ENCODE assay signal across 6 cellular contexts in the genomic region with DNA sequence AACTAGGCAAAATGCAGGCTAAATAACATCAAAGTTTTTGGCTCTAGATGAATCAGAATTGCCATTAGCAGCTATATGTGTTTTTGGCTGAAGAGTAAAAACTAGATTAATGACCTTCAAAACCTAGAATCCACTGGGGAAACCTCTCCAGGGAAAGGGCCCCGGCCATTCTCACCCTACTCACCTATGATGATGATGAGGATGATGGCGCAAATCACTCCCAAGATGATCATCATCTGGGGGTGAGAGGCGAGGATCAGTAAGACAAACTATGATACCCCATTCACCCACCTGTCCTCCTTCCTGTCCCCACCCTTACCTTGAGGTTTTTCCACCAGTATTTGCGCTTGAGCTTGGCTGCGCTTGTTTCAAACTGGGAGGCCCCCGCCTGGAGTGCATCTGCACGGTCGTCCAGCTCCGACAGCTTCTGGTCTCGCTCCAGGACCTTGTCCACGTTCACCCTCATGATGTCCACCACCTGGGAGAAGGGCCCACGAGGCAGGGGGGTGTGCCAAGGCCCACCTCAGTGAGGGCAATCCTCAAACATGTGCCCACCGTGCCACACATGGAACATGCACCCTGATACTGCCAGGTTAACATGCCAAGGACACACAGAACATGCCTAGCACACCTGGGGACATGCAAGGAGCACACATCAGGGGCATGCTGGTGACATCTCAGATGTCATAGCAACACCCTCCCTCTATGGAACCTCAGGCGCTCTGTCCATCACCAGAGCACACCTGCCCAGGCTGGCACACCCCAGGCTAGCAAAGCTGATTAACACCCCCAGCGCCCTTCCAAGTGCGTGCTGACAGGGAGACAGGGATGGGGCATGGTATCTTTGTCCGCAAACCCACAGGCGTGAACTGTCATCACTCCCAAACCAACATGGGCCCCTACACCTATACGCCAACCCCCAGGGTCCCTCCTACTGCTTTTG. TPM values are rescaled to one million over a fixed set of nuclear protein-coding genes. Genes with fewer than 3 reads are reported as not detected.
A peak's percentile ranks its signal among the peaks of the same experiment; 100 is the strongest.
DNase-seq lines count a peak whose midpoint lies in the region; ATAC-seq and TF ChIP-seq lines count a peak whose summit lies in the region.

No MANE protein-coding gene starts in this region.

- no TSS peak for BruUV-seq in A673 (replicated peaks; lab: Mats Ljungman, UMichigan)

- H3K27me3 ChIP-seq in A673 (replicated peaks; ENCODE audit: insufficient read depth, low read depth, low read length, poor library complexity), result no peaks in the 10 kb centered on the region

- H3K27ac Mint-ChIP-seq in T-helper 17 cell, result no peak overlapping the region

- POLR2A ChIA-PET in A673 (lab: Charles Lee; ENCODE audit: low non-redundant PET), result interaction anchor here (0.7 kb wide), 1 partner anchor 27 kb away, joined by 3 read pairs; no protein-coding TSS in a partner anchor

- CTCF ChIA-PET in A673 (lab: Charles Lee), result interaction anchor here (0.6 kb wide), 1 partner anchor 49 kb away, joined by 3 read pairs; the partner anchor contains the start of gene AURKB

- no peak for ATAC-seq in T-helper 17 cell
- no peak for ATAC-seq in GM19397 (IDR thresholded peaks at IDR 0.05; ENCODE audit: unreplicated experiment)

- intact Hi-C loops in A673 (cut with micrococcal nuclease; ENCODE audit: unreplicated experiment), result no loop called here

- peaks cover 5% of the 10 kb centered on the region for H3K36me3 Mint-ChIP-seq in T-helper 17 cell (ENCODE audit: low read depth)

- H3K4me1 Mint-ChIP-seq in T-helper 17 cell, result peaks cover 45% of the 10 kb centered on the region

- H3K4me3 ChIP-seq in A673 (ENCODE audit: low read depth, low read length, poor library complexity, severe bottlenecking) (peak overlapping the region; percentile 100), iPS-18c (ENCODE audit: insufficient read depth, low read depth, low read length) (peak overlapping the region; percentile 95)

- TF ChIP-seq CTCF in A673 (conservative IDR thresholded peaks at IDR 0.05; ENCODE audit: low read depth, low read length), result no peak

- peak overlapping the region; percentile 97 for H3K27ac ChIP-seq in A673 (ENCODE audit: low read depth, low read length, poor library complexity, severe bottlenecking)

- peaks cover 32% of the 10 kb centered on the region for H3K4me1 ChIP-seq in A673 (ENCODE audit: insufficient read depth, low read length, poor library complexity, severe bottlenecking)

- H3K27me3 Mint-ChIP-seq in T-helper 17 cell, result no peaks in the 10 kb centered on the region

- H3K9me3 ChIP-seq in A673 (ENCODE audit: low read depth, low read length, poor library complexity, severe bottlenecking) (no peaks in the 10 kb centered on the region), T-helper 17 cell (ENCODE audit: control insufficient read depth, low read length, poor library complexity, severe bottlenecking) (no peaks in the 10 kb centered on the region), iPS-18c (ENCODE audit: control insufficient read depth, insufficient read depth, low read length) (no peaks in the 10 kb centered on the region)

- H3K36me3 ChIP-seq in A673 (ENCODE audit: insufficient read depth, low read length, poor library complexity, severe bottlenecking), result peaks cover 22% of the 10 kb centered on the region

- H3K4me3 Mint-ChIP-seq in T-helper 17 cell, result peak overlapping the region; percentile 90

- DNase-seq in A673 (ENCODE audit: low spot score) (no peak), T-helper 17 cell (no peak), SHP77 treated with DMSO at 0.1 percent for 48 hours (lab: John Stamatoyannopoulos, UW) (no peak), hepatic stellate cell (ENCODE audit: low spot score) (no peak)

RNA-seq across cellular contexts. Expression of gene VAMP2, which starts 1.2 kb away (rescaled TPM):
- total RNA-seq in A673 (2021) (41.3 and 51.0 TPM in 2 replicates), T-helper 17 cell (100 to 1,000 TPM; 209 to 252 TPM)

RNA-seq across cellular contexts. Expression of gene PER1, which starts 9.4 kb away (rescaled TPM):
- total RNA-seq in A673 (2021) (47.1 and 50.0 TPM in 2 replicates), T-helper 17 cell (1,000 to 10,000 TPM; 1,926 to 2,038 TPM)

RNA-seq across cellular contexts. Expression of gene TMEM107, which starts 14.6 kb away (rescaled TPM):
- total RNA-seq in A673 (2021), result 19.4 and 25.3 TPM in 2 replicates
- 10 to 100 TPM; 33.0 to 33.9 TPM for total RNA-seq in T-helper 17 cell

RNA-seq across cellular contexts. Expression of gene BORCS6, which starts 28.4 kb away (rescaled TPM):
- 3.7 TPM in 2 replicates for total RNA-seq in A673 (2021)
- 1 to 10 TPM; 8.3 to 8.7 TPM for total RNA-seq in T-helper 17 cell

RNA-seq across cellular contexts. Expression of gene HES7, which starts 37.7 kb away (rescaled TPM):
- 1.7 and 3.9 TPM in 2 replicates for total RNA-seq in A673 (2021)
- total RNA-seq in T-helper 17 cell, result not detected

Comparison
In these comparisons a context has a peak if more than half of its experiments do, and no peak if none do; other contexts are left out.
1. RNA of gene PER1, which starts 9.4 kb away (total RNA-seq): 1,926 to 2,038 TPM in T-helper 17 cell; 47.1 to 50.0 TPM in A673; every median in the first group is over 10 times any median in the second.